In the genomic region with DNA sequence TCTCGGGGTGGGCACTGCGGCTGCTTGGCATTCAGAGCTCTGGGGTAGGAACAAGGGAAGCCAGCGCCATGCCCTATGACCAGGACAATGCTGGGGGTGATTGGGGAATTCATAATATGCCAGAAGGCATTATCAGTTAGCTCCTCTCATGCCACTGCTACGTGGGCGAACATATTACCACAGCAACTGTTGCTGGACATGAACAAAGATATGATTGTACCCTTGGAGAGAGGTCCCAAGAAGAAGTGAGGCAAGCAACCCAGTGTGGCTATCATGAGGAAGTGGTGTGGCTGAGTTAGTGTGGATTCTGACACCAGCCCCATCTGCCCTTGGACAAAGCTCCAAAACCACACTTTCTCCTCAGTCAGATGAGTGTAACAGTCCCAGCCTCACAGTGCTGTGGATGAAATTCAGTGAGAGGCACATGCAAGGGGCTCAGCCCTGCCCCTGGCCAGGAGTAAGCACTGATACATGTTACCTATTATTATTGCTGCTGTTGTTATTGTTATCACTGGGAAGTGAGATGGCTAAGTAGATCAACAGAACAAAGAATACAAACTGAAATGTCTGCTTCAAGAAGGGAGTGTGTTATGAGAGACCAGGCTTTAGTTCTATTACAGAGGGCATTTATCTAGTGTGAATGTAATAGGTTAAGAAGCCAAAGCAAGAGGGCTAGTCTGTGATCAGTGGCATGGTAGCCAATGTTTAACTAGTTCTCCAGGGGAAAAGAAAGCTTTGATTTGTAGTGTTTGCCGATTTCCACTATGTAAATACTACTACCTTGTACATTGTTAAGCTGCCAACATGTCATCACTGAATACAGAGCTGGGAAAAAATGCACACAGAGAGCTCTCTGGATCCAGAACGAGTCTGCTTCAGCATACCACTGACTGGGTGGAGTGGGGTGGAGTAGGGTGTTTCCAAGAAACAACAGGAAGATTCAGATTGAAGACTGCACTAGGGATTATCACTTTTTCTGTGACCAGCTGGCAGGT, we compare ENCODE assay signal across 17 cellular contexts.
A peak's percentile ranks its signal among the peaks of the same experiment; 100 is the strongest.
DNase-seq lines count a peak whose midpoint lies in the region; ATAC-seq and TF ChIP-seq lines count a peak whose summit lies in the region.
"Had no signal": no experiment of that assay in that cellular context is flagged by ENCODE, and none has a peak within 500 bp of the region (broad histone marks: within the 10 kb centered on the region; RNA-seq: fewer than 3 reads in every experiment).

No MANE protein-coding gene starts in this region.

- no peaks in the 10 kb centered on the region for H3K36me3 Mint-ChIP-seq in stimulated activated memory B cell treated with anti-CD40 and anti-IgM and Interleukin-4, amounts not matched to agents 10 μg/mL and 1 μg/mL and 100 μg/mL, for 72 hours
- H3K36me3 Mint-ChIP-seq: CD14-positive monocyte had no signal

- peak in 1 of 3 donors; percentile 19 for TF ChIP-seq POLR2A in body of pancreas (IDR thresholded peaks at IDR 0.05)
- TF ChIP-seq POLR2A in right lobe of liver (IDR thresholded peaks at IDR 0.05), result no peak

- peaks cover 8% of the 10 kb centered on the region for H3K27me3 Mint-ChIP-seq in stimulated activated memory B cell treated with anti-CD40 and anti-IgM and Interleukin-4, amounts not matched to agents 10 μg/mL and 1 μg/mL and 100 μg/mL, for 72 hours

- H3K4me3 ChIP-seq in body of pancreas (no peak overlapping the region), right lobe of liver (no peak overlapping the region)
- H3K4me3 ChIP-seq: gastrocnemius medialis, GM23338 had no signal

- H3K4me1 ChIP-seq in body of pancreas, result peaks cover 32% of the 10 kb centered on the region
- peaks cover 0 to 26% (median 12%) of the 10 kb centered on the region in 4 donors for H3K4me1 ChIP-seq in right lobe of liver
- H3K4me1 ChIP-seq: gastrocnemius medialis had no signal

- DNase-seq in COLO829 (ENCODE audit: low spot score), result peak; percentile 98
- DNase-seq in NCI-H1417 (lab: John Stamatoyannopoulos, UW), result peak; percentile 1 to 63 (median 4)
- peak; percentile 19 to 60 (median 36) for DNase-seq in body of pancreas
- no peak for DNase-seq in right lobe of liver
- DNase-seq in NCI-H526 treated with DMSO at 0.1 percent for 48 hours (lab: John Stamatoyannopoulos, UW), result no peak
- DNase-seq: activated CD8-positive, alpha-beta T cell treated with anti-CD3 and anti-CD28 coated beads, Interleukin-2, amount 10 ng/mL, durations not matched to agents 7 days and 5 days; activated naive CD4-positive, alpha-beta T cell treated with anti-CD3 and anti-CD28 coated beads for 36 hours; gastrocnemius medialis; left ventricle myocardium superior; stimulated activated CD4-positive, alpha-beta T cell treated with anti-CD3 and anti-CD28 coated beads, Interleukin-4, amount 100 ng/mL, for 4 hours; stimulated activated naive CD8-positive, alpha-beta T cell treated with anti-CD3 and anti-CD28 coated beads, Interleukin-15, amount 100 ng/mL, for 72 hours; T-helper 2 cell had no signal

- ATAC-seq in body of pancreas (peak; percentile 89), right lobe of liver (peak; percentile 94 to 96 (median 96)), HG02981 (IDR thresholded peaks at IDR 0.05; ENCODE audit: unreplicated experiment) (no peak), HG03378 (IDR thresholded peaks at IDR 0.05; ENCODE audit: unreplicated experiment) (no peak)
- ATAC-seq in stimulated activated memory B cell treated with anti-CD40 and anti-IgM and Interleukin-4, amounts not matched to agents 10 μg/mL and 1 μg/mL and 100 μg/mL, for 72 hours, result no peak
- ATAC-seq: activated CD8-positive, alpha-beta T cell treated with anti-CD3 and anti-CD28 coated beads, Interleukin-2, amount 10 ng/mL, durations not matched to agents 7 days and 5 days; gastrocnemius medialis; GM23338; left ventricle myocardium superior had no signal

- no peak overlapping the region for H3K27ac Mint-ChIP-seq in stimulated activated memory B cell treated with anti-CD40 and anti-IgM and Interleukin-4, amounts not matched to agents 10 μg/mL and 1 μg/mL and 100 μg/mL, for 72 hours
- H3K27ac Mint-ChIP-seq: activated CD8-positive, alpha-beta T cell treated with anti-CD3 and anti-CD28 coated beads, Interleukin-2, amount 10 ng/mL, durations not matched to agents 7 days and 5 days; activated naive CD4-positive, alpha-beta T cell treated with anti-CD3 and anti-CD28 coated beads for 36 hours; CD14-positive monocyte; GM23338 had no signal

- H3K27ac ChIP-seq in body of pancreas (peak overlapping the region; percentile 55 to 76 (median 68)), right lobe of liver (peak overlapping the region in 1 of 3 donors; percentile 61)
- H3K27ac ChIP-seq: gastrocnemius medialis had no signal

- 48 to 59% methylated on average over 6 to 7 of the region's 7 CpGs for WGBS in body of pancreas, 2 donors
- 64% methylated on average over 7 of the region's 7 CpGs for WGBS in right lobe of liver (ENCODE audit: insufficient coverage, low coverage, low lambda C conversion rate, missing lambda C conversion rate)

- no peak for TF ChIP-seq CTCF in body of pancreas (IDR thresholded peaks at IDR 0.05)
- TF ChIP-seq CTCF in right lobe of liver (IDR thresholded peaks at IDR 0.05), result no peak

- no peaks in the 10 kb centered on the region for H3K9me3 ChIP-seq in body of pancreas
- no peaks in the 10 kb centered on the region for H3K9me3 ChIP-seq in right lobe of liver
- H3K9me3 ChIP-seq: gastrocnemius medialis had no signal

- H3K4me1 Mint-ChIP-seq in stimulated activated memory B cell treated with anti-CD40 and anti-IgM and Interleukin-4, amounts not matched to agents 10 μg/mL and 1 μg/mL and 100 μg/mL, for 72 hours, result no peaks in the 10 kb centered on the region
- H3K4me1 Mint-ChIP-seq: CD14-positive monocyte; stimulated activated naive CD8-positive, alpha-beta T cell treated with anti-CD3 and anti-CD28 coated beads, Interleukin-15, amount 100 ng/mL, for 72 hours had no signal

- intact Hi-C loops in body of pancreas (cut with DNase I), result no loop called here
- intact Hi-C loops in right lobe of liver (cut with DNase I), result no loop called here

- H3K27me3 ChIP-seq in body of pancreas (no peaks in the 10 kb centered on the region), right lobe of liver (no peaks in the 10 kb centered on the region)
- H3K27me3 ChIP-seq: gastrocnemius medialis had no signal

- H3K4me3 Mint-ChIP-seq in stimulated activated memory B cell treated with anti-CD40 and anti-IgM and Interleukin-4, amounts not matched to agents 10 μg/mL and 1 μg/mL and 100 μg/mL, for 72 hours, result no peak overlapping the region
- H3K4me3 Mint-ChIP-seq: activated CD8-positive, alpha-beta T cell treated with anti-CD3 and anti-CD28 coated beads, Interleukin-2, amount 10 ng/mL, durations not matched to agents 7 days and 5 days; activated naive CD4-positive, alpha-beta T cell treated with anti-CD3 and anti-CD28 coated beads for 36 hours; CD14-positive monocyte; GM23338; stimulated activated naive CD8-positive, alpha-beta T cell treated with anti-CD3 and anti-CD28 coated beads, Interleukin-15, amount 100 ng/mL, for 72 hours had no signal

- no peaks in the 10 kb centered on the region for H3K36me3 ChIP-seq in body of pancreas (replicated peaks in 1 of 2; ENCODE audit: insufficient read depth in 1 of 2, low read depth in 2 of 2)
- no peaks in the 10 kb centered on the region for H3K36me3 ChIP-seq in right lobe of liver
- H3K36me3 ChIP-seq: gastrocnemius medialis had no signal

- no peaks in the 10 kb centered on the region for H3K9me3 Mint-ChIP-seq in stimulated activated memory B cell treated with anti-CD40 and anti-IgM and Interleukin-4, amounts not matched to agents 10 μg/mL and 1 μg/mL and 100 μg/mL, for 72 hours
- H3K9me3 Mint-ChIP-seq: activated naive CD4-positive, alpha-beta T cell treated with anti-CD3 and anti-CD28 coated beads for 36 hours; GM23338; stimulated activated naive CD8-positive, alpha-beta T cell treated with anti-CD3 and anti-CD28 coated beads, Interleukin-15, amount 100 ng/mL, for 72 hours had no signal

Comparison
In these comparisons a context has a peak if more than half of its experiments do, and no peak if none do; other contexts are left out.
1. DNase-seq: peak in COLO829 (single experiment), NCI-H1417 (3 of 3) and body of pancreas (4 of 4); none in right lobe of liver (0 of 3) and NCI-H526 treated with DMSO at 0.1 percent for 48 hours (single experiment).
2. ATAC-seq: peak in body of pancreas (single experiment) and right lobe of liver (4 of 4); none in HG02981 (single experiment), stimulated activated memory B cell treated with anti-CD40 and anti-IgM and Interleukin-4, amounts not matched to agents 10 μg/mL and 1 μg/mL and 100 μg/mL, for 72 hours (single experiment) and HG03378 (single experiment).